In the genomic region with DNA sequence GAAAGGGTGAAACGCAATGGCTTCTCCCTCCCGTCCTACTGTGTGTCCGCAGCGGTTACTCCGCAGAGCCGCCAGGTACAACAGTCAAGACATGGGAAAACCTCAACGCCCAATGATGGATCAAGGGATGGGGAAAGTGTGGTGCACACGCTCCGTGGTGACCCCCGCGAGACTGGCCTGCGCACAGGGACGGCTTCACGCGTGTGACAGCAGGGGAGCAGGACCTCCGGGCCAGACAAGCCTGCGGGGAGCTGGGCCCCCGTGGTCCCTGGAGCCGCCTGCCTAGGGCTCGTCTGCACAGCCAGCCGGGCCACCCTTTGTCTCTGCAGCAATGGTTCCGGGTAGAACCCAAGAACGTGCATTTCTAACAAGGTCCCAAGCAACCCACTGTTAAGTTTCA, we compare ENCODE assay signal across 19 cellular contexts.
"Had no signal": no experiment of that assay in that cellular context is flagged by ENCODE, and none has a peak within 500 bp of the region (broad histone marks: within the 10 kb centered on the region; RNA-seq: fewer than 3 reads in every experiment).

No MANE protein-coding gene starts in this region.

- H3K4me3 ChIP-seq: dorsolateral prefrontal cortex, hepatocyte, lung, smooth muscle cell, suprapubic skin, thyroid gland had no signal

- H3K9me3 ChIP-seq: suprapubic skin, thyroid gland had no signal

- DNase-seq: cortex of kidney; effector CD8-positive, alpha-beta T cell; foreskin melanocyte; head of caudate nucleus; kidney glomerular epithelial cell; mesendoderm; naive B cell; stimulated activated CD4-positive, alpha-beta T cell treated with anti-CD3 and anti-CD28 coated beads, Interleukin-4, amount 100 ng/mL, for 1 hour; stimulated activated CD8-positive, alpha-beta memory T cell treated with anti-CD3 and anti-CD28 coated beads, Interleukin-4, amount 100 ng/mL, for 48 hours; stimulated activated naive CD8-positive, alpha-beta T cell treated with anti-CD3 and anti-CD28 coated beads, Interleukin-15, Interleukin-2, amounts not matched to agents 100 U/mL and 50 U/mL, for 24 hours; thyroid gland had no signal

- ATAC-seq: left lobe of liver; right cardiac atrium; stimulated activated naive CD8-positive, alpha-beta T cell treated with anti-CD3 and anti-CD28 coated beads, Interleukin-15, Interleukin-2, amounts not matched to agents 100 U/mL and 50 U/mL, for 24 hours had no signal

- H3K4me2 ChIP-seq: hepatocyte, smooth muscle cell had no signal

- FAIRE-seq: urothelium cell line had no signal

- H3K36me3 ChIP-seq: suprapubic skin, thyroid gland had no signal

- H3K27me3 ChIP-seq: dorsolateral prefrontal cortex, hepatocyte, suprapubic skin, thyroid gland had no signal

- H2AFZ ChIP-seq: hepatocyte had no signal

- H3K27ac ChIP-seq: hepatocyte, suprapubic skin, thyroid gland had no signal
